ENCODE assay signal across 21 cellular contexts in genomic region chr1:3886691-3887090, GRCh38. TPM values are rescaled to one million over a fixed set of nuclear protein-coding genes. Genes with fewer than 3 reads are reported as not detected.
DNase-seq lines count a peak whose midpoint lies in the region; ATAC-seq, FAIRE-seq and TF ChIP-seq lines count a peak whose summit lies in the region.
"Had no signal": no experiment of that assay in that cellular context is flagged by ENCODE, and none has a peak within 500 bp of the region (broad histone marks: within the 10 kb centered on the region; RNA-seq: fewer than 3 reads in every experiment).

No MANE protein-coding gene starts in this region.

- H3K9me3 ChIP-seq in kidney (ENCODE audit: control insufficient read depth in 1 of 2, low read length in 2 of 2) (no peaks in the 10 kb centered on the region), HAP-1 (no peaks in the 10 kb centered on the region)

- peak overlapping the region; percentile 14 for H3K27ac Mint-ChIP-seq in activated naive CD8-positive, alpha-beta T cell treated with anti-CD3 and anti-CD28 coated beads for 36 hours
- no peak overlapping the region for H3K27ac Mint-ChIP-seq in activated naive CD8-positive, alpha-beta T cell treated with anti-CD3 and anti-CD28 coated beads, Interleukin-2, amount 50 U/mL, for 24 hours
- peak overlapping the region; percentile 7 for H3K27ac Mint-ChIP-seq in stimulated activated naive B cell treated with anti-CD40 and anti-IgM and Interleukin-4, amounts not matched to agents 10 μg/mL and 1 μg/mL and 100 μg/mL, for 72 hours
- H3K27ac Mint-ChIP-seq: IgD-negative memory B cell had no signal

- no peaks in the 10 kb centered on the region for H3K27me3 ChIP-seq in HL-60 (ENCODE audit: insufficient read depth, poor library complexity, severe bottlenecking)
- H3K27me3 ChIP-seq in HAP-1 (ENCODE audit: low read depth): no peaks in the 10 kb centered on the region

- H3K27ac ChIP-seq in HL-60 (replicated peaks) (peak overlapping the region; percentile 79), kidney (ENCODE audit: low read depth in 2 of 2, low read length in 2 of 2) (no peak overlapping the region)
- H3K27ac ChIP-seq: C4-2B had no signal

- H3K4me1 ChIP-seq in kidney (ENCODE audit: control insufficient read depth in 1 of 2, insufficient read depth in 1 of 2, low read depth in 1 of 2, low read length in 2 of 2) (no peaks in the 10 kb centered on the region), HAP-1 (no peaks in the 10 kb centered on the region)

- intact Hi-C loops in kidney (cut with DNase I): no loop called here

- no peak overlapping the region for H3K4me3 ChIP-seq in HL-60 (replicated peaks; ENCODE audit: insufficient read depth, low read length)
- H3K4me3 ChIP-seq in kidney (ENCODE audit: low read length in 2 of 2): no peak overlapping the region
- no peak overlapping the region for H3K4me3 ChIP-seq in HAP-1

- FAIRE-seq in kidney (lab: Jason Lieb, UNC): no peak
- FAIRE-seq: GM12891, GM18507, RCC 7860 had no signal

- H3K36me3 Mint-ChIP-seq in activated naive CD8-positive, alpha-beta T cell treated with anti-CD3 and anti-CD28 coated beads for 36 hours: peaks cover 35% of the 10 kb centered on the region
- H3K36me3 Mint-ChIP-seq in activated naive CD8-positive, alpha-beta T cell treated with anti-CD3 and anti-CD28 coated beads, Interleukin-2, amount 50 U/mL, for 24 hours (ENCODE audit: low read depth): peaks cover 43% of the 10 kb centered on the region
- peaks cover 49 to 52% of the 10 kb centered on the region in 2 donors for H3K36me3 Mint-ChIP-seq in stimulated activated naive B cell treated with anti-CD40 and anti-IgM and Interleukin-4, amounts not matched to agents 10 μg/mL and 1 μg/mL and 100 μg/mL, for 72 hours

- H3K27me3 Mint-ChIP-seq in activated naive CD8-positive, alpha-beta T cell treated with anti-CD3 and anti-CD28 coated beads for 36 hours: no peaks in the 10 kb centered on the region
- no peaks in the 10 kb centered on the region for H3K27me3 Mint-ChIP-seq in activated naive CD8-positive, alpha-beta T cell treated with anti-CD3 and anti-CD28 coated beads, Interleukin-2, amount 50 U/mL, for 24 hours
- no peaks in the 10 kb centered on the region for H3K27me3 Mint-ChIP-seq in stimulated activated naive B cell treated with anti-CD40 and anti-IgM and Interleukin-4, amounts not matched to agents 10 μg/mL and 1 μg/mL and 100 μg/mL, for 72 hours
- H3K27me3 Mint-ChIP-seq: IgD-negative memory B cell had no signal

- in situ Hi-C loops in HAP-1 (cut with MboI; ENCODE audit: low sequenced_read_pairs): no loop called here

- no peak overlapping the region for H3K4me3 Mint-ChIP-seq in activated naive CD8-positive, alpha-beta T cell treated with anti-CD3 and anti-CD28 coated beads for 36 hours
- no peak overlapping the region for H3K4me3 Mint-ChIP-seq in activated naive CD8-positive, alpha-beta T cell treated with anti-CD3 and anti-CD28 coated beads, Interleukin-2, amount 50 U/mL, for 24 hours
- no peak overlapping the region for H3K4me3 Mint-ChIP-seq in stimulated activated naive B cell treated with anti-CD40 and anti-IgM and Interleukin-4, amounts not matched to agents 10 μg/mL and 1 μg/mL and 100 μg/mL, for 72 hours
- H3K4me3 Mint-ChIP-seq: IgD-negative memory B cell had no signal

- no peak overlapping the region for H3K9ac ChIP-seq in kidney (ENCODE audit: low read length in 2 of 2)

- H3K9me3 Mint-ChIP-seq in activated naive CD8-positive, alpha-beta T cell treated with anti-CD3 and anti-CD28 coated beads for 36 hours: no peaks in the 10 kb centered on the region
- H3K9me3 Mint-ChIP-seq in activated naive CD8-positive, alpha-beta T cell treated with anti-CD3 and anti-CD28 coated beads, Interleukin-2, amount 50 U/mL, for 24 hours: no peaks in the 10 kb centered on the region
- H3K9me3 Mint-ChIP-seq in stimulated activated naive B cell treated with anti-CD40 and anti-IgM and Interleukin-4, amounts not matched to agents 10 μg/mL and 1 μg/mL and 100 μg/mL, for 72 hours: no peaks in the 10 kb centered on the region
- H3K9me3 Mint-ChIP-seq: IgD-negative memory B cell had no signal

- H3K36me3 ChIP-seq in kidney (ENCODE audit: control insufficient read depth in 1 of 2, insufficient read depth in 2 of 2, low read length in 2 of 2) (peaks cover 20 to 32% of the 10 kb centered on the region in 2 donors), HAP-1 (replicated peaks) (peaks cover 43% of the 10 kb centered on the region)

- TF ChIP-seq CTCF in HL-60 (IDR thresholded peaks at IDR 0.05; ENCODE audit: insufficient read depth, low read length): no peak
- TF ChIP-seq CTCF in kidney (IDR thresholded peaks at IDR 0.05; ENCODE audit: borderline replicate concordance, extremely low read depth, insufficient read depth): no peak

- peaks cover 21% of the 10 kb centered on the region for H3K4me1 Mint-ChIP-seq in activated naive CD8-positive, alpha-beta T cell treated with anti-CD3 and anti-CD28 coated beads for 36 hours
- peaks cover 22% of the 10 kb centered on the region for H3K4me1 Mint-ChIP-seq in activated naive CD8-positive, alpha-beta T cell treated with anti-CD3 and anti-CD28 coated beads, Interleukin-2, amount 50 U/mL, for 24 hours
- H3K4me1 Mint-ChIP-seq in stimulated activated naive B cell treated with anti-CD40 and anti-IgM and Interleukin-4, amounts not matched to agents 10 μg/mL and 1 μg/mL and 100 μg/mL, for 72 hours: peaks cover 0 to 17% of the 10 kb centered on the region in 2 donors

- no peak for ATAC-seq in activated naive CD8-positive, alpha-beta T cell treated with anti-CD3 and anti-CD28 coated beads, Interleukin-2, amount 50 U/mL, for 24 hours
- ATAC-seq in stimulated activated naive B cell treated with anti-CD40 and anti-IgM and Interleukin-4, amounts not matched to agents 10 μg/mL and 1 μg/mL and 100 μg/mL, for 72 hours (replicated peaks): no peak

- no peak for DNase-seq in activated naive CD8-positive, alpha-beta T cell treated with anti-CD3 and anti-CD28 coated beads for 36 hours
- no peak for DNase-seq in activated naive CD8-positive, alpha-beta T cell treated with anti-CD3 and anti-CD28 coated beads, Interleukin-2, amount 50 U/mL, for 24 hours
- DNase-seq in HL-60 (ENCODE audit: low read depth in 1 of 2, low spot score in 1 of 2) (peak in 1 of 2 experiments; percentile 59), kidney (peak; percentile 46), HuH-7.5 (ENCODE audit: low spot score) (no peak), HAP-1 (ENCODE audit: low spot score in 2 of 2) (no peak)
- DNase-seq in stimulated activated naive B cell treated with anti-CD40 and anti-IgM and Interleukin-4, amounts not matched to agents 10 μg/mL and 1 μg/mL and 100 μg/mL, for 72 hours: no peak
- DNase-seq: COR-L47, GF-D8, GOT3, NCI-H1105 treated with DMSO at 0.1 percent for 48 hours, NCI-H1694 treated with DMSO at 0.1 percent for 48 hours, NCI-H2107, NCI-H2227 treated with DMSO at 0.1 percent for 48 hours, NCI-H524, SHP77 treated with DMSO at 0.1 percent for 48 hours had no signal

RNA-seq across cellular contexts. Expression of gene C1orf174, which starts 13.4 kb away (rescaled TPM):
- 10 to 100 TPM; 51.0 to 53.1 TPM for total RNA-seq in activated naive CD8-positive, alpha-beta T cell treated with anti-CD3 and anti-CD28 coated beads for 36 hours
- total RNA-seq in kidney: 16.8 TPM
- 15.9 TPM for polyA plus RNA-seq in kidney (ENCODE audit: insufficient read depth, low read depth, low replicate concordance)

RNA-seq across cellular contexts. Expression of gene DFFB, which starts 29.4 kb away (rescaled TPM):
- 10 to 100 TPM in 1 of 2 experiments, 1 to 10 TPM in 1; 8.8 to 11.1 TPM for total RNA-seq in activated naive CD8-positive, alpha-beta T cell treated with anti-CD3 and anti-CD28 coated beads for 36 hours
- 8.2 TPM for total RNA-seq in kidney
- 5.6 TPM for polyA plus RNA-seq in kidney (ENCODE audit: insufficient read depth, low read depth, low replicate concordance)

RNA-seq across cellular contexts. Expression of gene CEP104, which starts 29.7 kb away (rescaled TPM):
- 10 to 100 TPM; 28.8 to 40.1 TPM for total RNA-seq in activated naive CD8-positive, alpha-beta T cell treated with anti-CD3 and anti-CD28 coated beads for 36 hours
- 51.2 TPM for total RNA-seq in kidney
- polyA plus RNA-seq in kidney (ENCODE audit: insufficient read depth, low read depth, low replicate concordance): 11.1 TPM
